Comparison of ENCODE assay signal across 1 cellular context in genomic region chr2:10433948-10434884, GRCh38.
A peak's percentile ranks its signal among the peaks of the same experiment; 100 is the strongest.
TF ChIP-seq lines count a peak whose summit lies in the region.

No MANE protein-coding gene starts in this region.

TF ChIP-seq in HepG2, 621 proteins besides CTCF, POLR2A, EP300 and RAD21 (continued from another document):
- TF ChIP-seq BATF2 (CRISPR knock-in tag; IDR thresholded peaks at IDR 0.05) (peak; percentile 14; the same call in 1 of the 2 replicates), REL (CRISPR knock-in tag; conservative IDR thresholded peaks at IDR 0.05) (no peak), AGO1 (IDR thresholded peaks at IDR 0.05; ENCODE audit: low read depth, low read length, poor library complexity, severe bottlenecking) (no peak), ZNF234 (CRISPR knock-in tag; conservative IDR thresholded peaks at IDR 0.05) (no peak), RFXANK (CRISPR knock-in tag; IDR thresholded peaks at IDR 0.05) (no peak), TARDBP (CRISPR knock-in tag; IDR thresholded peaks at IDR 0.05) (no peak), SMARCE1 (IDR thresholded peaks at IDR 0.05; ENCODE audit: borderline replicate concordance) (no peak), ATF5 (CRISPR knock-in tag; IDR thresholded peaks at IDR 0.05; ENCODE audit: low read depth) (no peak), SAP130 (CRISPR knock-in tag; IDR thresholded peaks at IDR 0.05; ENCODE audit: low read depth) (no peak), ZNF510 (CRISPR knock-in tag; IDR thresholded peaks at IDR 0.05; ENCODE audit: low read depth) (no peak), ZNF441 (CRISPR knock-in tag; IDR thresholded peaks at IDR 0.05; ENCODE audit: borderline replicate concordance) (no peak), ZNF589 (CRISPR knock-in tag; conservative IDR thresholded peaks at IDR 0.05) (peak; percentile 49; the same call in 1 of the 2 replicates), ATRX (CRISPR knock-in tag; IDR thresholded peaks at IDR 0.05; ENCODE audit: borderline replicate concordance) (no peak), RBFOX2 (IDR thresholded peaks at IDR 0.05; ENCODE audit: low read depth, low read length) (no peak), MAFG (CRISPR knock-in tag; IDR thresholded peaks at IDR 0.05) (no peak), GATAD2A (CRISPR knock-in tag; IDR thresholded peaks at IDR 0.05) (no peak), ZNF790 (CRISPR knock-in tag; IDR thresholded peaks at IDR 0.05; ENCODE audit: borderline replicate concordance) (no peak), YEATS4 (CRISPR knock-in tag; IDR thresholded peaks at IDR 0.05; ENCODE audit: borderline replicate concordance) (0 out of 2 replicates have a peak, but pooled peaks have one; percentile 15), JARID2 (CRISPR knock-in tag; IDR thresholded peaks at IDR 0.05; ENCODE audit: insufficient replicate concordance) (no peak), KAT7 (CRISPR knock-in tag; IDR thresholded peaks at IDR 0.05; ENCODE audit: borderline replicate concordance) (no peak), DR1 (CRISPR knock-in tag; IDR thresholded peaks at IDR 0.05) (no peak), ZNF572 (CRISPR knock-in tag; IDR thresholded peaks at IDR 0.05) (0 out of 2 replicates have a peak, but pooled peaks have one; percentile 58), ZNF562 (CRISPR knock-in tag; IDR thresholded peaks at IDR 0.05; ENCODE audit: borderline replicate concordance) (no peak), PITX1 (CRISPR knock-in tag; IDR thresholded peaks at IDR 0.05) (peak; percentile 13; the same call in 1 of the 2 replicates), MIXL1 (CRISPR knock-in tag; IDR thresholded peaks at IDR 0.05) (no peak), KDM3A (CRISPR knock-in tag; IDR thresholded peaks at IDR 0.05; ENCODE audit: low read depth) (no peak), ZC3H4 (CRISPR knock-in tag; IDR thresholded peaks at IDR 0.05; ENCODE audit: borderline replicate concordance) (no peak), ZNF282 (IDR thresholded peaks at IDR 0.05; ENCODE audit: partially characterized antibody) (no peak), ZKSCAN8 (CRISPR knock-in tag; IDR thresholded peaks at IDR 0.05; ENCODE audit: borderline replicate concordance) (no peak), ZBTB2 (CRISPR knock-in tag; IDR thresholded peaks at IDR 0.05; ENCODE audit: low read depth) (no peak), HNF1B (CRISPR knock-in tag; IDR thresholded peaks at IDR 0.05) (0 out of 2 replicates have a peak, but pooled peaks have one; percentile 30), ZFP91 (CRISPR knock-in tag; IDR thresholded peaks at IDR 0.05; ENCODE audit: borderline replicate concordance) (0 out of 2 replicates have a peak, but pooled peaks have one; percentile 14), PCBP1 (IDR thresholded peaks at IDR 0.05; ENCODE audit: borderline replicate concordance, low read depth, low read length) (no peak), MEIS2 (CRISPR knock-in tag; IDR thresholded peaks at IDR 0.05) (no peak), KAT2B (IDR thresholded peaks at IDR 0.05; ENCODE audit: borderline replicate concordance, low read depth, low read length) (no peak), ZMAT3 (CRISPR knock-in tag; conservative IDR thresholded peaks at IDR 0.05) (no peak), CEBPB (IDR thresholded peaks at IDR 0.05; ENCODE audit: borderline replicate concordance, low read depth, low read length) (no peak), CBX1 (IDR thresholded peaks at IDR 0.05; ENCODE audit: low read depth) (no peak), ZNF816 (CRISPR knock-in tag; IDR thresholded peaks at IDR 0.05; ENCODE audit: borderline replicate concordance) (no peak), MYNN (CRISPR knock-in tag; IDR thresholded peaks at IDR 0.05; ENCODE audit: low read depth) (no peak), MNT (IDR thresholded peaks at IDR 0.05) (peak; percentile 88), ZNF788 (CRISPR knock-in tag; IDR thresholded peaks at IDR 0.05; ENCODE audit: borderline replicate concordance) (0 out of 2 replicates have a peak, but pooled peaks have one; percentile 4), XRCC5 (optimal IDR thresholded peaks at IDR 0.05; ENCODE audit: low read length) (peak; percentile 35), PHF8 (CRISPR knock-in tag; IDR thresholded peaks at IDR 0.05) (no peak), REXO4 (CRISPR knock-in tag; IDR thresholded peaks at IDR 0.05; ENCODE audit: borderline replicate concordance) (no peak), ZNF761 (CRISPR knock-in tag; conservative IDR thresholded peaks at IDR 0.05) (no peak), E2F1 (CRISPR knock-in tag; IDR thresholded peaks at IDR 0.05) (no peak), NAIF1 (CRISPR knock-in tag; IDR thresholded peaks at IDR 0.05; ENCODE audit: borderline replicate concordance) (no peak), YY1 (IDR thresholded peaks at IDR 0.05; ENCODE audit: insufficient read depth, insufficient replicate concordance, low read depth, low read length) (no peak), POLR2AphosphoS5 (IDR thresholded peaks at IDR 0.05; ENCODE audit: low read depth, low read length) (no peak), RFXAP (CRISPR knock-in tag; IDR thresholded peaks at IDR 0.05; ENCODE audit: borderline replicate concordance) (no peak), ZNF576 (CRISPR knock-in tag; IDR thresholded peaks at IDR 0.05) (no peak), ZNF619 (CRISPR knock-in tag; IDR thresholded peaks at IDR 0.05) (0 out of 2 replicates have a peak, but pooled peaks have one; percentile 5), ZNF20 (CRISPR knock-in tag; IDR thresholded peaks at IDR 0.05) (no peak)
